Comparison of ENCODE assay signal across 9 cellular contexts in genomic region chr6:43953794-43954310, GRCh38.
DNase-seq lines count a peak whose midpoint lies in the region; ATAC-seq and TF ChIP-seq lines count a peak whose summit lies in the region.
"Had no signal": no experiment of that assay in that cellular context is flagged by ENCODE, and none has a peak within 500 bp of the region (broad histone marks: within the 10 kb centered on the region; RNA-seq: fewer than 3 reads in every experiment).

No MANE protein-coding gene starts in this region.

- no peaks in the 10 kb centered on the region for H3K79me2 ChIP-seq in GM23338 (replicated peaks; ENCODE audit: insufficient read depth)

- no peak overlapping the region for H3K27ac ChIP-seq in GM23338 (ENCODE audit: low read depth)
- peak overlapping the region; percentile 31 to 87 (median 81) for H3K27ac ChIP-seq in adrenal gland

- no peak overlapping the region for H3K27ac Mint-ChIP-seq in GM23338
- H3K27ac Mint-ChIP-seq in T-cell: no peak overlapping the region

- no peaks in the 10 kb centered on the region for H3K4me1 ChIP-seq in GM23338 (ENCODE audit: insufficient read depth)
- peaks cover 10 to 24% of the 10 kb centered on the region in 2 donors for H3K4me1 ChIP-seq in adrenal gland (replicated peaks in 1 of 2)

- no peaks in the 10 kb centered on the region for H4K20me1 ChIP-seq in GM23338 (replicated peaks; ENCODE audit: insufficient read depth)

- H3K36me3 Mint-ChIP-seq in GM23338 (ENCODE audit: low read depth) (no peaks in the 10 kb centered on the region), T-cell (peaks cover 3% of the 10 kb centered on the region)

- ATAC-seq in GM23338: peak; percentile 76
- peak; percentile 74 for ATAC-seq in left ventricle myocardium superior
- no peak for ATAC-seq in GM21723 (IDR thresholded peaks at IDR 0.05; ENCODE audit: unreplicated experiment)
- no peak for ATAC-seq in T-cell (replicated peaks in 1 of 4)

- WGBS in adrenal gland, 4 donors: 26 to 83% (median 43%) methylated on average over 2 to 8 of the region's 8 CpGs

- no peaks in the 10 kb centered on the region for H3K27me3 ChIP-seq in GM23338 (ENCODE audit: insufficient read depth)
- no peaks in the 10 kb centered on the region for H3K27me3 ChIP-seq in adrenal gland

- no peaks in the 10 kb centered on the region for H3K9me2 ChIP-seq in GM23338 (ENCODE audit: insufficient read depth)

- TF ChIP-seq CTCF in GM23338 (conservative IDR thresholded peaks at IDR 0.05; ENCODE audit: low read depth in 2 of 2) (peak; percentile 50 to 87), adrenal gland (IDR thresholded peaks at IDR 0.05) (peak in 5 of 6 experiments; percentile 36 to 45 (median 42)), retinal pigment epithelial cell (conservative IDR thresholded peaks at IDR 0.05; ENCODE audit: low read depth, low read length) (peak; percentile 62), GM13976 (IDR thresholded peaks at IDR 0.05; ENCODE audit: borderline replicate concordance, control extremely low read depth, extremely low read depth, insufficient read depth, missing control alignments) (no peak)

- peak; percentile 73 for DNase-seq in GM23338 (ENCODE audit: low spot score)
- DNase-seq in adrenal gland: peak; percentile 67 to 86 (median 82)
- peak; percentile 81 for DNase-seq in left ventricle myocardium superior
- no peak for DNase-seq in retinal pigment epithelial cell (ENCODE audit: low read depth)
- DNase-seq in EL: no peak
- DNase-seq in GM13976 (ENCODE audit: low spot score): no peak
- DNase-seq in T-cell: no peak
- DNase-seq: cortex of kidney had no signal

- CTCF ChIA-PET in T-cell (lab: Charles Lee): no interaction called here

- peaks cover 8% of the 10 kb centered on the region for H3K27me3 Mint-ChIP-seq in GM23338 (ENCODE audit: insufficient read depth, low read depth, poor library complexity)
- peaks cover 22 to 35% of the 10 kb centered on the region in 2 donors for H3K27me3 Mint-ChIP-seq in T-cell

- no peaks in the 10 kb centered on the region for H3K9me3 ChIP-seq in adrenal gland (replicated peaks in 1 of 3)

- H3K9me3 Mint-ChIP-seq in GM23338 (0 out of 3 replicates have a peak, but pooled peaks cover 4% of the 10 kb centered on the region), T-cell (peaks cover 3 to 5% (median 4%) of the 10 kb centered on the region in 3 donors)

- no peak overlapping the region for H3K4me3 Mint-ChIP-seq in GM23338
- H3K4me3 Mint-ChIP-seq in T-cell: no peak overlapping the region

- no peak for TF ChIP-seq POLR2A in adrenal gland (IDR thresholded peaks at IDR 0.05)

- intact Hi-C loops in adrenal gland (cut with DNase I) (loop anchor here (5.0 kb wide), 2 partner anchors 187 to 192 kb away; no protein-coding TSS in a partner anchor), left ventricle myocardium superior (cut with micrococcal nuclease) (no loop called here)

- H3K36me3 ChIP-seq in GM23338 (ENCODE audit: insufficient read depth) (no peaks in the 10 kb centered on the region), adrenal gland (replicated peaks in 1 of 2) (no peaks in the 10 kb centered on the region)

- H3K4me1 Mint-ChIP-seq in GM23338 (peaks cover 3% of the 10 kb centered on the region; the same call in 1 of the 3 replicates), T-cell (no peaks in the 10 kb centered on the region)

- no peaks in the 10 kb centered on the region for H3F3A ChIP-seq in GM23338 (replicated peaks; ENCODE audit: low read depth)

- in situ Hi-C loops in GM13976 (cut with MboI; ENCODE audit: low sequenced_read_pairs, unreplicated experiment): no loop called here

- H3K4me3 ChIP-seq in GM23338 (no peak overlapping the region), adrenal gland (no peak overlapping the region), retinal pigment epithelial cell (ENCODE audit: low read length) (no peak overlapping the region)

- POLR2A ChIA-PET in T-cell (lab: Charles Lee): no interaction called here

- H3K4me2 ChIP-seq in GM23338: no peak overlapping the region

- H2AFZ ChIP-seq in GM23338: no peak overlapping the region

TF ChIP-seq in GM23338, 12 proteins besides CTCF, POLR2A, EP300 and RAD21 (continues in another document):
- TF ChIP-seq JUNB (IDR thresholded peaks at IDR 0.05; ENCODE audit: unreplicated experiment): no peak
- no peak for TF ChIP-seq EZH2phosphoT487 (IDR thresholded peaks at IDR 0.05; ENCODE audit: unreplicated experiment)
- no peak for TF ChIP-seq ZNF462 (CRISPR knock-in tag; IDR thresholded peaks at IDR 0.05)
- TF ChIP-seq STAT1 (IDR thresholded peaks at IDR 0.05; ENCODE audit: unreplicated experiment): no peak
- TF ChIP-seq POLR2AphosphoS5 (IDR thresholded peaks at IDR 0.05; ENCODE audit: low read depth): no peak
- no peak for TF ChIP-seq ZNF331 (CRISPR knock-in tag; IDR thresholded peaks at IDR 0.05; ENCODE audit: low read depth)
- no peak for TF ChIP-seq ZNF114 (CRISPR knock-in tag; IDR thresholded peaks at IDR 0.05)
- no peak for TF ChIP-seq EZH2 (IDR thresholded peaks at IDR 0.05; ENCODE audit: low read depth, unreplicated experiment)
- TF ChIP-seq NANOG (IDR thresholded peaks at IDR 0.05; ENCODE audit: borderline replicate concordance): no peak

Comparison
In these comparisons a context has a peak if more than half of its experiments do, and no peak if none do; other contexts are left out.
1. ATAC-seq: peak in GM23338 (single experiment) and left ventricle myocardium superior (single experiment); none in GM21723 (single experiment) and T-cell (0 of 4).
2. DNase-seq: peak in GM23338 (single experiment), adrenal gland (7 of 7) and left ventricle myocardium superior (single experiment); none in retinal pigment epithelial cell (single experiment), EL (single experiment), GM13976 (single experiment) and T-cell (0 of 34).